29 cellular contexts compared by ENCODE assay signal in genomic region chr11:70192666-70193410, GRCh38. TPM values are rescaled to one million over a fixed set of nuclear protein-coding genes. Genes with fewer than 3 reads are reported as not detected.
DNase-seq lines count a peak whose midpoint lies in the region; ATAC-seq and TF ChIP-seq lines count a peak whose summit lies in the region.
"Had no signal": no experiment of that assay in that cellular context is flagged by ENCODE, and none has a peak within 500 bp of the region (broad histone marks: within the 10 kb centered on the region; RNA-seq: fewer than 3 reads in every experiment).

No MANE protein-coding gene starts in this region.

- no peak for TF ChIP-seq POLR2A in breast epithelium (IDR thresholded peaks at IDR 0.05)
- no peak for TF ChIP-seq POLR2A in NB4 (IDR thresholded peaks at IDR 0.05; ENCODE audit: extremely low read depth, insufficient read length)

- no peaks in the 10 kb centered on the region for H3K27me3 Mint-ChIP-seq in MCF 10A (ENCODE audit: insufficient read depth, unreplicated experiment)
- peaks cover 12% of the 10 kb centered on the region for H3K27me3 Mint-ChIP-seq in glutamatergic neuron (ENCODE audit: unreplicated experiment)
- H3K27me3 Mint-ChIP-seq in progenitor cell of endocrine pancreas, result peaks cover 13% of the 10 kb centered on the region
- H3K27me3 Mint-ChIP-seq: activated CD4-positive, alpha-beta T cell treated with anti-CD3 and anti-CD28 coated beads, Interleukin-2, amount 10 ng/mL, durations not matched to agents 7 days and 5 days had no signal

- CTCF ChIA-PET in MCF 10A (lab: Yijun Ruan, JAX), result interaction anchor here (0.7 to 2.8 kb wide), 9 partner anchors 249 to 482 kb away, joined by 3 to 16 read pairs (median 5); no protein-coding TSS in a partner anchor

- no peaks in the 10 kb centered on the region for H3K4me1 ChIP-seq in breast epithelium
- H3K4me1 ChIP-seq: left lung, prostate gland, thyroid gland had no signal

- intact Hi-C loops in breast epithelium (cut with DNase I; ENCODE audit: low total_unique reads), result no loop called here
- intact Hi-C loops in MCF 10A (cut with micrococcal nuclease), result loop anchor here (10.0 kb wide), 1 partner anchor 108 kb away; no protein-coding TSS in a partner anchor

- no peak overlapping the region for H3K27ac Mint-ChIP-seq in MCF 10A (ENCODE audit: low read depth, unreplicated experiment)
- H3K27ac Mint-ChIP-seq in glutamatergic neuron (ENCODE audit: unreplicated experiment), result no peak overlapping the region
- H3K27ac Mint-ChIP-seq in progenitor cell of endocrine pancreas, result peak overlapping the region; percentile 54
- H3K27ac Mint-ChIP-seq: activated CD4-positive, alpha-beta T cell treated with anti-CD3 and anti-CD28 coated beads, Interleukin-2, amount 10 ng/mL, durations not matched to agents 7 days and 5 days; H9; naive B cell; WTC11 had no signal

- BruUV-seq in MCF 10A (replicated peaks; lab: Mats Ljungman, UMichigan), result no TSS peak

- POLR2A ChIA-PET in MCF 10A (lab: Yijun Ruan, JAX), result interaction anchor here (0.6 kb wide), 1 partner anchor 69 kb away, joined by 3 read pairs; no protein-coding TSS in a partner anchor

- H3K36me3 Mint-ChIP-seq in MCF 10A (ENCODE audit: insufficient read depth, unreplicated experiment) (no peaks in the 10 kb centered on the region), glutamatergic neuron (ENCODE audit: unreplicated experiment) (no peaks in the 10 kb centered on the region), progenitor cell of endocrine pancreas (ENCODE audit: insufficient read depth) (no peaks in the 10 kb centered on the region)
- H3K36me3 Mint-ChIP-seq: naive B cell, WTC11 had no signal

- H3K4me1 Mint-ChIP-seq in MCF 10A (ENCODE audit: insufficient read depth, unreplicated experiment) (no peaks in the 10 kb centered on the region), glutamatergic neuron (ENCODE audit: low read depth, unreplicated experiment) (peaks cover 6% of the 10 kb centered on the region), progenitor cell of endocrine pancreas (ENCODE audit: low read depth) (peaks cover 2% of the 10 kb centered on the region)

- no peak overlapping the region for H3K4me3 Mint-ChIP-seq in MCF 10A (ENCODE audit: unreplicated experiment)
- no peak overlapping the region for H3K4me3 Mint-ChIP-seq in glutamatergic neuron (ENCODE audit: unreplicated experiment)
- no peak overlapping the region for H3K4me3 Mint-ChIP-seq in progenitor cell of endocrine pancreas (ENCODE audit: low read depth)
- H3K4me3 Mint-ChIP-seq: activated CD4-positive, alpha-beta T cell treated with anti-CD3 and anti-CD28 coated beads, Interleukin-2, amount 10 ng/mL, durations not matched to agents 7 days and 5 days; H9; naive B cell; WTC11 had no signal

- DNase-seq in breast epithelium (ENCODE audit: low spot score in 2 of 2) (no peak), MCF 10A (ENCODE audit: unreplicated experiment) (no peak), NB4 (ENCODE audit: low read depth) (peak; percentile 63), glutamatergic neuron (peak; percentile 46), progenitor cell of endocrine pancreas (ENCODE audit: low spot score, unreplicated experiment) (no peak), NCI-H1417 (lab: John Stamatoyannopoulos, UW) (no peak), AG20443 (ENCODE audit: low spot score) (no peak)
- DNase-seq: activated CD4-positive, alpha-beta T cell treated with anti-CD3 and anti-CD28 coated beads, Interleukin-2, amount 10 ng/mL, durations not matched to agents 7 days and 5 days; activated effector memory CD4-positive, alpha-beta T cell treated with Interleukin-2 at 50 U/mL for 16 hours; activated T-cell treated with anti-CD3 and anti-CD28 coated beads, Interleukin-2, amount 50 U/mL, for 1 hour; DMS153; dorsolateral prefrontal cortex; H9; naive B cell; NCI-H1436; NCI-H2081 treated with DMSO at 0.1 percent for 48 hours; NCI-H510A treated with DMSO at 0.1 percent for 48 hours; NK-92 treated with Interleukin-12 subunit alpha and Interleukin-12 subunit beta, amount 100 ng/mL, for 24 hours; PC-3; SK-N-SH; stimulated activated CD4-positive, alpha-beta T cell treated with anti-CD3 and anti-CD28 coated beads, Interleukin-12 subunit alpha, Interleukin-12 subunit beta, amount 100 ng/mL, for 4 hours; stimulated activated CD4-positive, alpha-beta T cell treated with anti-CD3 and anti-CD28 coated beads, Interleukin-2, amount 100 ng/mL, for 48 hours; thyroid gland had no signal

- no peak for ATAC-seq in GM21825 (IDR thresholded peaks at IDR 0.05; ENCODE audit: unreplicated experiment)
- ATAC-seq: gastroesophageal sphincter, left lung, PC-3, sciatic nerve, WTC11 had no signal

- no peaks in the 10 kb centered on the region for H3K27me3 ChIP-seq in breast epithelium
- H3K27me3 ChIP-seq: thyroid gland had no signal

- peak overlapping the region; percentile 7 to 29 for H3K27ac ChIP-seq in breast epithelium
- H3K27ac ChIP-seq: dorsolateral prefrontal cortex, gastroesophageal sphincter, left lung, prostate gland, thyroid gland had no signal

- H3K9me3 ChIP-seq in breast epithelium, result no peaks in the 10 kb centered on the region
- H3K9me3 ChIP-seq: gastroesophageal sphincter, left lung, prostate gland, SK-N-SH, thyroid gland had no signal

- H3K4me3 ChIP-seq in breast epithelium (no peak overlapping the region), NB4 (ENCODE audit: low read depth, low read length) (no peak overlapping the region)
- H3K4me3 ChIP-seq: dorsolateral prefrontal cortex, gastroesophageal sphincter, left lung, prostate gland, thyroid gland had no signal

- TF ChIP-seq CTCF in breast epithelium (IDR thresholded peaks at IDR 0.05) (no peak), MCF 10A (IDR thresholded peaks at IDR 0.05; ENCODE audit: unreplicated experiment) (no peak), NB4 (IDR thresholded peaks at IDR 0.05; ENCODE audit: low read depth, low read length) (no peak), glutamatergic neuron (IDR thresholded peaks at IDR 0.05; ENCODE audit: partially characterized antibody, unreplicated experiment) (no peak), progenitor cell of endocrine pancreas (IDR thresholded peaks at IDR 0.05; ENCODE audit: unreplicated experiment) (no peak)

- H3K36me3 ChIP-seq in breast epithelium, result no peaks in the 10 kb centered on the region
- H3K36me3 ChIP-seq: gastroesophageal sphincter, left lung, prostate gland had no signal

- H3K9me3 Mint-ChIP-seq in MCF 10A (ENCODE audit: unreplicated experiment), result no peaks in the 10 kb centered on the region
- H3K9me3 Mint-ChIP-seq in glutamatergic neuron (ENCODE audit: unreplicated experiment), result peaks cover 2% of the 10 kb centered on the region
- H3K9me3 Mint-ChIP-seq in progenitor cell of endocrine pancreas (ENCODE audit: low read depth), result no peaks in the 10 kb centered on the region
- H3K9me3 Mint-ChIP-seq: activated CD4-positive, alpha-beta T cell treated with anti-CD3 and anti-CD28 coated beads, Interleukin-2, amount 10 ng/mL, durations not matched to agents 7 days and 5 days; WTC11 had no signal

RNA-seq across cellular contexts. Expression of gene FADD, which starts 10.3 kb away (rescaled TPM):
- total RNA-seq in breast epithelium (10 to 100 TPM; 17.6 to 33.1 (median 30.2) TPM), MCF 10A (2022) (37.1 and 44.1 TPM in 2 replicates), glutamatergic neuron (ENCODE audit: unreplicated experiment) (23.1 TPM), progenitor cell of endocrine pancreas (20.0 and 22.1 TPM in 2 replicates)

Comparison
In these comparisons a context has a peak if more than half of its experiments do, and no peak if none do; other contexts are left out.
1. DNase-seq: peak in NB4 (single experiment) and glutamatergic neuron (single experiment); none in breast epithelium (0 of 2), MCF 10A (single experiment), progenitor cell of endocrine pancreas (single experiment), NCI-H1417 (0 of 3) and AG20443 (single experiment).